1 cellular context compared by ENCODE assay signal in genomic region chr6:27601668-27602254, GRCh38.
TF ChIP-seq lines count a peak whose summit lies in the region.

No MANE protein-coding gene starts in this region.

TF ChIP-seq in HepG2, 621 proteins besides CTCF, POLR2A, EP300 and RAD21 (continued from another document):
- TF ChIP-seq KDM6A (CRISPR knock-in tag; IDR thresholded peaks at IDR 0.05; ENCODE audit: low read depth) = no peak
